In the genomic region with DNA sequence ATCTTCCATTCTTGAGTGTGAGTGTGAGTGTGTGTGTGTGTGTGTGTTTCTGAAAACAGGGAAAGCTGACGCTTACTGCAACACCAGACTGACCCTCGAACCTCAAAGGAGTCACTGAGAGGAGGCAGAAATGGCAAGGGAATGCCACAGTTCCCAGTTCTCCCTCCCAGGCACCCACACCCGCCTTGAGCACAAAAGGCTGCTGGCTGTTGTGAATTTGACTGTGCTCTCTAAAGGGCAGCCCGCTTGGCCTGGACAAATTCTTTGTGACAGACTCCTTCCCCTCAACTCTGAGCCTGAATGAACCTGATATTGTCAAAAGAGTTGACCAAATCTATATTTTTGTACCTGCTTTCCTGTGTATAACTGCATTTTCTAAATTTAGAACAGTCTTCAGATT, we compare ENCODE assay signal across 28 cellular contexts.
"Had no signal": no experiment of that assay in that cellular context is flagged by ENCODE, and none has a peak within 500 bp of the region (broad histone marks: within the 10 kb centered on the region; RNA-seq: fewer than 3 reads in every experiment).

No MANE protein-coding gene starts in this region.

- H3K9me3 ChIP-seq: esophagus squamous epithelium, ovary, psoas muscle, right lobe of liver, suprapubic skin, transverse colon, upper lobe of right lung, vagina had no signal

- H3K9me3 Mint-ChIP-seq: neural crest cell had no signal

- H3K27me3 Mint-ChIP-seq: memory B cell; naive B cell; natural killer cell treated with Interleukin-12 subunit alpha and Interleukin-12 subunit beta and Interleukin-15 and Interleukin-18, amount 100 ng/mL, for 72 hours; stimulated activated naive CD8-positive, alpha-beta T cell treated with anti-CD3 and anti-CD28 coated beads, Interleukin-15, amount 100 ng/mL, for 72 hours had no signal

- H3K4me3 ChIP-seq: coronary artery, esophagus squamous epithelium, lung, mucosa of descending colon, ovary, psoas muscle, right lobe of liver, suprapubic skin, transverse colon, upper lobe of right lung, vagina had no signal

- H3K36me3 Mint-ChIP-seq: memory B cell; mesothelial cell of epicardium; naive B cell; natural killer cell treated with Interleukin-12 subunit alpha and Interleukin-12 subunit beta and Interleukin-15 and Interleukin-18, amount 100 ng/mL, for 72 hours had no signal

- DNase-seq: dermis blood vessel endothelial cell; effector memory CD4-positive, alpha-beta T cell; esophagus squamous epithelium; foreskin melanocyte; mucosa of descending colon; naive B cell; nucleus accumbens; ovary; posterior cingulate gyrus; psoas muscle; right lobe of liver; small intestine; stimulated activated CD4-positive, alpha-beta T cell treated with anti-CD3 and anti-CD28 coated beads, Interleukin-12 subunit alpha, Interleukin-12 subunit beta, amount 100 ng/mL, for 4 hours; stimulated activated CD4-positive, alpha-beta T cell treated with anti-CD3 and anti-CD28 coated beads, Interleukin-1b, Interleukin-23, amount 100 ng/mL, for 48 hours; stimulated activated CD4-positive, alpha-beta T cell treated with anti-CD3 and anti-CD28 coated beads, Interleukin-4, amount 100 ng/mL, for 1 hour; stimulated activated CD8-positive, alpha-beta memory T cell treated with anti-CD3 and anti-CD28 coated beads, Interleukin-4, amount 100 ng/mL, for 48 hours; stimulated activated naive CD4-positive, alpha-beta T cell; stimulated activated naive CD8-positive, alpha-beta T cell treated with anti-CD3 and anti-CD28 coated beads, Interleukin-15, amount 100 ng/mL, for 72 hours; transverse colon had no signal

- ATAC-seq: mucosa of descending colon; psoas muscle; stimulated activated naive CD8-positive, alpha-beta T cell treated with anti-CD3 and anti-CD28 coated beads, Interleukin-15, amount 100 ng/mL, for 72 hours had no signal

- H3K27ac ChIP-seq: coronary artery, esophagus squamous epithelium, ovary, psoas muscle, right lobe of liver, suprapubic skin, transverse colon, upper lobe of right lung, vagina had no signal

- H3K36me3 ChIP-seq: esophagus squamous epithelium, ovary, right lobe of liver, suprapubic skin, transverse colon, upper lobe of right lung, vagina had no signal

- H3K4me1 Mint-ChIP-seq: memory B cell; naive B cell; stimulated activated naive CD8-positive, alpha-beta T cell treated with anti-CD3 and anti-CD28 coated beads, Interleukin-15, amount 100 ng/mL, for 72 hours had no signal

- H3K4me1 ChIP-seq: esophagus squamous epithelium, psoas muscle, right lobe of liver, suprapubic skin, transverse colon, upper lobe of right lung, vagina had no signal

- H3K27ac Mint-ChIP-seq: memory B cell; mesothelial cell of epicardium; naive B cell; natural killer cell treated with Interleukin-12 subunit alpha and Interleukin-12 subunit beta and Interleukin-15 and Interleukin-18, amount 100 ng/mL, for 72 hours; stimulated activated naive CD8-positive, alpha-beta T cell treated with anti-CD3 and anti-CD28 coated beads, Interleukin-15, amount 100 ng/mL, for 72 hours had no signal

- H3K4me3 Mint-ChIP-seq: memory B cell; mesothelial cell of epicardium; naive B cell; natural killer cell treated with Interleukin-12 subunit alpha and Interleukin-12 subunit beta and Interleukin-15 and Interleukin-18, amount 100 ng/mL, for 72 hours; neural crest cell; stimulated activated naive CD8-positive, alpha-beta T cell treated with anti-CD3 and anti-CD28 coated beads, Interleukin-15, amount 100 ng/mL, for 72 hours had no signal

- H3K27me3 ChIP-seq: esophagus squamous epithelium, ovary, right lobe of liver, transverse colon, upper lobe of right lung, vagina had no signal
